8 cellular contexts compared by ENCODE assay signal in genomic region chr4:143375326-143376073, GRCh38. TPM values are rescaled to one million over a fixed set of nuclear protein-coding genes. Genes with fewer than 3 reads are reported as not detected.
DNase-seq lines count a peak whose midpoint lies in the region; TF ChIP-seq lines count a peak whose summit lies in the region.

No MANE protein-coding gene starts in this region.

- no peak for TF ChIP-seq POLR2A in thyroid gland (IDR thresholded peaks at IDR 0.05)

- H3K4me3 Mint-ChIP-seq in HFFc6 (no peak overlapping the region), endothelial cell (ENCODE audit: unreplicated experiment) (no peak overlapping the region), nephron progenitor cell (no peak overlapping the region)

- peak; percentile 68 for TF ChIP-seq CTCF in GM10248 (IDR thresholded peaks at IDR 0.05; ENCODE audit: control extremely low read depth, extremely low read depth, low read depth, missing control alignments)
- peak; percentile 69 for TF ChIP-seq CTCF in HFFc6 (IDR thresholded peaks at IDR 0.05)
- TF ChIP-seq CTCF in endothelial cell (IDR thresholded peaks at IDR 0.05; ENCODE audit: unreplicated experiment), result no peak
- peak; percentile 33 for TF ChIP-seq CTCF in nephron progenitor cell (IDR thresholded peaks at IDR 0.05)
- TF ChIP-seq CTCF in thyroid gland (IDR thresholded peaks at IDR 0.05), result peak in 2 of 6 experiments; percentile 12 to 17

- CTCF ChIA-PET in GM10248 (lab: Yijun Ruan, JAX), result interaction anchor here (0.8 to 3.8 kb wide), 40 partner anchors 8 to 183 kb away, joined by 3 to 44 read pairs (median 4); partner anchors contain the start of gene GAB1

- H3K27me3 ChIP-seq in thyroid gland, result no peaks in the 10 kb centered on the region

- H3K36me3 ChIP-seq in thyroid gland, result no peaks in the 10 kb centered on the region

- H3K27me3 Mint-ChIP-seq in HFFc6 (ENCODE audit: insufficient read depth) (no peaks in the 10 kb centered on the region), endothelial cell (ENCODE audit: unreplicated experiment) (peaks cover 3% of the 10 kb centered on the region), nephron progenitor cell (ENCODE audit: low read depth, poor library complexity) (no peaks in the 10 kb centered on the region)

- H3K4me1 ChIP-seq in thyroid gland, result peaks cover 4 to 37% of the 10 kb centered on the region in 2 donors

- H3K4me1 Mint-ChIP-seq in HFFc6 (ENCODE audit: low read depth) (peaks cover 33% of the 10 kb centered on the region), endothelial cell (ENCODE audit: unreplicated experiment) (peaks cover 30% of the 10 kb centered on the region), nephron progenitor cell (peaks cover 56% of the 10 kb centered on the region)

- H3K4me3 ChIP-seq in thyroid gland (replicated peaks in 1 of 3), result no peak overlapping the region

- POLR2A ChIA-PET in GM10248 (lab: Yijun Ruan, JAX), result interaction anchor here (0.6 kb wide), 1 partner anchor 38 kb away, joined by 3 read pairs; no protein-coding TSS in a partner anchor

- no peak overlapping the region for H3K27ac ChIP-seq in thyroid gland

- H3K27ac Mint-ChIP-seq in HFFc6 (no peak overlapping the region), endothelial cell (ENCODE audit: unreplicated experiment) (no peak overlapping the region), nephron progenitor cell (peak overlapping the region; percentile 43)

- intact Hi-C loops in thyroid gland (cut with DNase I), result no loop called here

- DNase-seq in A172 (ENCODE audit: low spot score) (peak; percentile 18), GM10248 (ENCODE audit: extremely low spot score) (no peak), HFFc6 (peak; percentile 33), NCI-H1092 treated with DMSO at 0.1 percent for 48 hours (lab: John Stamatoyannopoulos, UW) (peak; percentile 3), endothelial cell (ENCODE audit: low spot score) (peak; percentile 26), nephron progenitor cell (peak; percentile 16), NCI-H510A (lab: John Stamatoyannopoulos, UW) (no peak), thyroid gland (no peak)

- 68 to 80% methylated on average over 6 of the region's 6 CpGs for WGBS in thyroid gland, 2 donors

- no peaks in the 10 kb centered on the region for H3K9me3 ChIP-seq in thyroid gland

- H3K36me3 Mint-ChIP-seq in HFFc6 (ENCODE audit: low read depth), result no peaks in the 10 kb centered on the region
- H3K36me3 Mint-ChIP-seq in endothelial cell (ENCODE audit: low read depth, unreplicated experiment), result no peaks in the 10 kb centered on the region
- peaks cover 8% of the 10 kb centered on the region for H3K36me3 Mint-ChIP-seq in nephron progenitor cell (ENCODE audit: low read depth)

- H3K9me3 Mint-ChIP-seq in HFFc6 (no peaks in the 10 kb centered on the region), endothelial cell (ENCODE audit: unreplicated experiment) (no peaks in the 10 kb centered on the region), nephron progenitor cell (peaks cover 10% of the 10 kb centered on the region)

RNA-seq across cellular contexts. Expression of gene GAB1, which starts 38.8 kb away (rescaled TPM):
- 6.0 and 13.1 TPM in 2 replicates for total RNA-seq in A172 (2014; rRNA removed; shearing (Covaris generic))
- total RNA-seq in HFFc6 (2021; fragmentation: NEBNext Ultra II Directional; extraction: Animal tissue kit (Norgen Biotek cat#: 25700)), result 1 to 10 TPM; 6.6 to 8.9 (median 6.9) TPM
- 51.8 TPM for total RNA-seq in endothelial cell (ENCODE audit: unreplicated experiment)
- 10 to 100 TPM; 20.3 to 40.8 (median 32.5) TPM for total RNA-seq in thyroid gland

Comparison
In these comparisons a context has a peak if more than half of its experiments do, and no peak if none do; other contexts are left out.
1. DNase-seq: peak in A172 (single experiment), HFFc6 (single experiment), NCI-H1092 treated with DMSO at 0.1 percent for 48 hours (single experiment), endothelial cell (single experiment) and nephron progenitor cell (single experiment); none in GM10248 (single experiment), NCI-H510A (single experiment) and thyroid gland (0 of 2).